Comparison of ENCODE assay signal across 1 cellular context in the genomic region with DNA sequence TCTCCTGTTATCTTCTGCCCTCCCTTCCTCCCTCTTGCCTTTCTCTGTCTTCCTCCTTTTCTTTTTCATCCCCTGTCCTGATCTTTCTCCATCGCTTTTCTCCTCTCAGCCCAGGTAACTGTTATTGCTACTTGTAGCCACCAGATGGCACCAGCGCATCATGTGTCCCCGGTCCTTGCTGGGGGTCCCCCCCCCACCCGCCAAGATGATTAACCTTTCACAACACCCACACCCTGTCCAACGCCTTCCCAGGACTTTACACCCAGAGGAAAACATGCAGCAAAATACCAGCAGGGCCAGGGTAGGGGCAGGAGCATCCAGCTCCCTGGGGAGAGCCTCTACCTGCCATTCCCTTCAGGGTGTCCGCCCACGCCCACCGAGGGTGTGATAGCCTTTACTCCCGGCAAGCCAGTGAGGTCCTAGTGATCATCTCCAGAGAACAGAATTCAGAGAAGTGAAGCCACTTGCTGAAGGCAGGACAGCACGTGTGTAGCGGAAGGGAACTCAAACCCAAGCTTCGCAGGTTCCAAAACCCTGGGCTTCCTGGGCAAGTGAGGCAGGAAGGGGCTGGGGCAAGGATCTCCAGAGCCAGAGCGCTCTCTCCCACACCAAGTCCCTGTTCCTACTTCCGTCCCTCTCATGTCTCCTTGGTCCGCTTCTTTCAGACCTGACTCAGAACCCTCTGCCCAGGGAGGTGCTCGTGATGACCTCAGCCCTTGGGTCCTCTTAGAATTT.
TF ChIP-seq lines count a peak whose summit lies in the region.

No MANE protein-coding gene starts in this region.

TF ChIP-seq in GM23338, 12 proteins besides CTCF, POLR2A, EP300 and RAD21 (continued from another document):
- TF ChIP-seq, protein P1, sequence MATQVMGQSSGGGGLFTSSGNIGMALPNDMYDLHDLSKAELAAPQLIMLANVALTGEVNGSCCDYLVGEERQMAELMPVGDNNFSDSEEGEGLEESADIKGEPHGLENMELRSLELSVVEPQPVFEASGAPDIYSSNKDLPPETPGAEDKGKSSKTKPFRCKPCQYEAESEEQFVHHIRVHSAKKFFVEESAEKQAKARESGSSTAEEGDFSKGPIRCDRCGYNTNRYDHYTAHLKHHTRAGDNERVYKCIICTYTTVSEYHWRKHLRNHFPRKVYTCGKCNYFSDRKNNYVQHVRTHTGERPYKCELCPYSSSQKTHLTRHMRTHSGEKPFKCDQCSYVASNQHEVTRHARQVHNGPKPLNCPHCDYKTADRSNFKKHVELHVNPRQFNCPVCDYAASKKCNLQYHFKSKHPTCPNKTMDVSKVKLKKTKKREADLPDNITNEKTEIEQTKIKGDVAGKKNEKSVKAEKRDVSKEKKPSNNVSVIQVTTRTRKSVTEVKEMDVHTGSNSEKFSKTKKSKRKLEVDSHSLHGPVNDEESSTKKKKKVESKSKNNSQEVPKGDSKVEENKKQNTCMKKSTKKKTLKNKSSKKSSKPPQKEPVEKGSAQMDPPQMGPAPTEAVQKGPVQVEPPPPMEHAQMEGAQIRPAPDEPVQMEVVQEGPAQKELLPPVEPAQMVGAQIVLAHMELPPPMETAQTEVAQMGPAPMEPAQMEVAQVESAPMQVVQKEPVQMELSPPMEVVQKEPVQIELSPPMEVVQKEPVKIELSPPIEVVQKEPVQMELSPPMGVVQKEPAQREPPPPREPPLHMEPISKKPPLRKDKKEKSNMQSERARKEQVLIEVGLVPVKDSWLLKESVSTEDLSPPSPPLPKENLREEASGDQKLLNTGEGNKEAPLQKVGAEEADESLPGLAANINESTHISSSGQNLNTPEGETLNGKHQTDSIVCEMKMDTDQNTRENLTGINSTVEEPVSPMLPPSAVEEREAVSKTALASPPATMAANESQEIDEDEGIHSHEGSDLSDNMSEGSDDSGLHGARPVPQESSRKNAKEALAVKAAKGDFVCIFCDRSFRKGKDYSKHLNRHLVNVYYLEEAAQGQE (IDR thresholded peaks at IDR 0.05; ENCODE audit: unreplicated experiment), result no peak
- TF ChIP-seq STAT1 (IDR thresholded peaks at IDR 0.05; ENCODE audit: unreplicated experiment), result no peak
